15 cellular contexts compared by ENCODE assay signal in genomic region chr6:145206247-145206907, GRCh38.
DNase-seq lines count a peak whose midpoint lies in the region; ATAC-seq and TF ChIP-seq lines count a peak whose summit lies in the region.
"Had no signal": no experiment of that assay in that cellular context is flagged by ENCODE, and none has a peak within 500 bp of the region (broad histone marks: within the 10 kb centered on the region; RNA-seq: fewer than 3 reads in every experiment).

No MANE protein-coding gene starts in this region.

- peaks cover 25 to 29% of the 10 kb centered on the region in 2 donors for H3K4me1 ChIP-seq in adrenal gland (replicated peaks in 1 of 2)
- no peaks in the 10 kb centered on the region for H3K4me1 ChIP-seq in CD8-positive, alpha-beta memory T cell (ENCODE audit: insufficient read depth, low read length)

- ATAC-seq in HG02759 (IDR thresholded peaks at IDR 0.05; ENCODE audit: unreplicated experiment): no peak
- ATAC-seq: left lobe of liver, PC-3 had no signal

- H3K36me3 Mint-ChIP-seq in HFFc6 (ENCODE audit: low read depth): no peaks in the 10 kb centered on the region
- H3K36me3 Mint-ChIP-seq in CD8-positive, alpha-beta memory T cell: no peaks in the 10 kb centered on the region

- no peaks in the 10 kb centered on the region for H3K9me3 Mint-ChIP-seq in HFFc6
- no peaks in the 10 kb centered on the region for H3K9me3 Mint-ChIP-seq in CD8-positive, alpha-beta memory T cell

- peaks cover 44% of the 10 kb centered on the region for H3K4me1 Mint-ChIP-seq in HFFc6 (ENCODE audit: low read depth)
- H3K4me1 Mint-ChIP-seq in CD8-positive, alpha-beta memory T cell: no peaks in the 10 kb centered on the region

- CTCF ChIA-PET in AG04450 (lab: Charles Lee): interaction anchor here (0.7 to 1.9 kb wide), 4 partner anchors 9 to 625 kb away, joined by 3 to 10 read pairs (median 5); no protein-coding TSS in a partner anchor
- CTCF ChIA-PET in CD8-positive, alpha-beta memory T cell (lab: Charles Lee): no interaction called here

- intact Hi-C loops in adrenal gland (cut with DNase I): no loop called here

- no peak for TF ChIP-seq CTCF in AG04450 (IDR thresholded peaks at IDR 0.05; ENCODE audit: low read depth, low read length)
- no peak for TF ChIP-seq CTCF in HFFc6 (IDR thresholded peaks at IDR 0.05)
- TF ChIP-seq CTCF in adrenal gland (IDR thresholded peaks at IDR 0.05): no peak

- 36 to 49% (median 46%) methylated on average over 7 of the region's 7 CpGs for WGBS in adrenal gland, 4 donors

- no peak overlapping the region for H3K4me3 ChIP-seq in AG04450 (ENCODE audit: low read depth, low read length)
- no peak overlapping the region for H3K4me3 ChIP-seq in adrenal gland
- no peak overlapping the region for H3K4me3 ChIP-seq in CD8-positive, alpha-beta memory T cell (ENCODE audit: low read length)
- H3K4me3 ChIP-seq: esophagus muscularis mucosa had no signal

- H3K4me3 Mint-ChIP-seq in HFFc6: peak overlapping the region; percentile 65
- no peak overlapping the region for H3K4me3 Mint-ChIP-seq in CD8-positive, alpha-beta memory T cell

- H3K27ac ChIP-seq in AG04450 (ENCODE audit: low read depth, low read length) (peak overlapping the region; percentile 12), adrenal gland (peak overlapping the region in 3 of 5 donors; percentile 6 to 65 (median 38))
- H3K27ac ChIP-seq in CD8-positive, alpha-beta memory T cell (ENCODE audit: low read depth, low read length): no peak overlapping the region
- H3K27ac ChIP-seq: esophagus muscularis mucosa had no signal

- DNase-seq in AG04450 (ENCODE audit: low read depth, low spot score): no peak
- peak; percentile 87 for DNase-seq in HFFc6
- peak; percentile 21 to 77 (median 45) for DNase-seq in adrenal gland
- peak; percentile 47 for DNase-seq in iris pigment epithelial cell (ENCODE audit: low read depth)
- no peak for DNase-seq in CD8-positive, alpha-beta memory T cell
- DNase-seq in DMS153 (lab: John Stamatoyannopoulos, UW): no peak
- DNase-seq in NCI-H2029 treated with DMSO at 0.1 percent for 48 hours (lab: John Stamatoyannopoulos, UW): no peak
- DNase-seq: activated CD4-positive, alpha-beta T cell treated with anti-CD3 and anti-CD28 coated beads, Interleukin-2, amount 50 U/mL, for 1 hour; cerebellar nuclear complex; DND-41; PC-3; T-helper 2 cell had no signal

- H3K9me3 ChIP-seq in AG04450 (ENCODE audit: control insufficient read depth, insufficient read depth, low read length) (no peaks in the 10 kb centered on the region), adrenal gland (replicated peaks in 1 of 3) (no peaks in the 10 kb centered on the region)
- no peaks in the 10 kb centered on the region for H3K9me3 ChIP-seq in CD8-positive, alpha-beta memory T cell (ENCODE audit: low read length)
- H3K9me3 ChIP-seq: esophagus muscularis mucosa had no signal

- peak overlapping the region; percentile 86 for H3K27ac Mint-ChIP-seq in HFFc6
- H3K27ac Mint-ChIP-seq in CD8-positive, alpha-beta memory T cell: no peak overlapping the region

- H3K27me3 ChIP-seq in AG04450 (ENCODE audit: control insufficient read depth, insufficient read depth, low read length) (no peaks in the 10 kb centered on the region), adrenal gland (no peaks in the 10 kb centered on the region)
- peaks cover 5% of the 10 kb centered on the region for H3K27me3 ChIP-seq in CD8-positive, alpha-beta memory T cell (ENCODE audit: insufficient read depth, low read length, poor library complexity, severe bottlenecking)
- H3K27me3 ChIP-seq: esophagus muscularis mucosa had no signal

- peak in 1 of 2 donors; percentile 9 for TF ChIP-seq POLR2A in adrenal gland (IDR thresholded peaks at IDR 0.05)

- H3K27me3 Mint-ChIP-seq in HFFc6 (ENCODE audit: insufficient read depth): no peaks in the 10 kb centered on the region
- H3K27me3 Mint-ChIP-seq in CD8-positive, alpha-beta memory T cell: peaks cover 0 to 39% of the 10 kb centered on the region in 2 donors

- POLR2A ChIA-PET in AG04450 (lab: Yijun Ruan, JAX): no interaction called here
- POLR2A ChIA-PET in CD8-positive, alpha-beta memory T cell (lab: Charles Lee): no interaction called here

- no peaks in the 10 kb centered on the region for H3K36me3 ChIP-seq in adrenal gland (replicated peaks in 1 of 2)
- H3K36me3 ChIP-seq in CD8-positive, alpha-beta memory T cell (ENCODE audit: insufficient read depth, low read length): no peaks in the 10 kb centered on the region
- H3K36me3 ChIP-seq: esophagus muscularis mucosa had no signal

Comparison
In these comparisons a context has a peak if more than half of its experiments do, and no peak if none do; other contexts are left out.
1. DNase-seq: peak in HFFc6 (single experiment), adrenal gland (7 of 7) and iris pigment epithelial cell (single experiment); none in AG04450 (single experiment), CD8-positive, alpha-beta memory T cell (0 of 5), DMS153 (single experiment) and NCI-H2029 treated with DMSO at 0.1 percent for 48 hours (single experiment).